In the genomic region with DNA sequence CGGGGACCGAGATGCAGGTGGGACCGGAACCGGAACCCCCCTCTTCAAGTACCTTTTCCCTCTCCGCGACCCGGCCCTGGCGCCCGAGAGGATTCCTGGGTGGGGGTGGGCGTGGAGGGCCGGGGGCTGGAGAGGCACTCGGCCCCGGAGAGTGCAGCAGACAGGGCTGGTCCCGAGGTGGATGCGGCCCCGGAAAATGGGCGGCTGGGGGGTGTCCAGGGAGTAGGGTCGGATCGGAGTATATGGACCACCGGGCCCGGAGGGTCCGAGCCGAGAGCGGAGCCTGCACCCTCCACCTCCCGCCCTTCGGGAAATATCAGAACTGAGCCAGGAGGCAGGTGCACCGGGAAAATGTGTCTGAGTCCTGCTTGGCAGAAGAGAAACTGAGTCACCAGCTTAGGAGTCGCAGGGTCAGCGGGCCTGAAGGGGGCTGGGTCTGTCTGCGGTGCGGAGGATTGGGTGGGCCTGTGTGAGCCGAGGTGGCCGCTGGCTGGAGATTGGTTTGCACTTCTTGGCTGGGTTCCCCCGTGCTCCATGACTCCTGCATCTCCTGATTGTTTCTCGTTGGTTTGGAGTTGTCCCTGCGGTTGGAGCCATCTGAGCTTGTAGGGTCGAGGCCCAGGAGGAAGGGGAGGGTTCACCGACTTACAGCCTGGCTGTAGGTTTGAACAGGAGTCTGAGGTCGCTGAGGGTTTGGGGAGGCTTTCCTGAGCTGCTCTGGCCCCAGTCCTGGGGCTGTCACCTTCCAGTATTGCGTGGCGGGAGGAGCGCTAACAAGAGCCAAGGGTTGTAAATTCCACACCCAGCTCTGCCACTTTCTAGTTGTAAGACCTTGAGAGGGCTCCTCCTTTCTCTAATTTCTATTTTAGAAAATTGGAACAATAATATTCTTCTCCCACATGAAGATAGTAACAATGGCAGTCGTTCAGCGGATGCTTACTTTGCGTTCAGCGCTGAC, we compare ENCODE assay signal across 8 cellular contexts. TPM values are rescaled to one million over a fixed set of nuclear protein-coding genes. Genes with fewer than 3 reads are reported as not detected.
DNase-seq lines count a peak whose midpoint lies in the region; ATAC-seq and TF ChIP-seq lines count a peak whose summit lies in the region.

No MANE protein-coding gene starts in this region.

- no peaks in the 10 kb centered on the region for H3K9me3 Mint-ChIP-seq in osteocyte (ENCODE audit: unreplicated experiment)

- no peak for ATAC-seq in HG03439 (IDR thresholded peaks at IDR 0.05; ENCODE audit: unreplicated experiment)

- H3K27ac Mint-ChIP-seq in osteocyte (ENCODE audit: unreplicated experiment): peak overlapping the region; percentile 99

- peak overlapping the region; percentile 88 for H3K4me3 ChIP-seq in WI38 (ENCODE audit: low read depth, low read length)
- peak overlapping the region; percentile 98 for H3K4me3 ChIP-seq in fibroblast of the aortic adventitia (ENCODE audit: low read depth, low read length)

- H3K4me3 Mint-ChIP-seq in osteocyte (ENCODE audit: unreplicated experiment): peak overlapping the region; percentile 98

- peak; percentile 3 for TF ChIP-seq POLR2A in GM19099 (IDR thresholded peaks at IDR 0.05; ENCODE audit: extremely low read depth, insufficient read length, low read depth)

- peak overlapping the region; percentile 94 for H3K27ac ChIP-seq in 22Rv1

- no peaks in the 10 kb centered on the region for H3K27me3 Mint-ChIP-seq in osteocyte (ENCODE audit: unreplicated experiment)

- H3K4me1 Mint-ChIP-seq in osteocyte (ENCODE audit: unreplicated experiment): peaks cover 24% of the 10 kb centered on the region

- H3K36me3 Mint-ChIP-seq in osteocyte (ENCODE audit: unreplicated experiment): peaks cover 10% of the 10 kb centered on the region

- TF ChIP-seq CTCF in 22Rv1 (IDR thresholded peaks at IDR 0.05) (no peak), WI38 (IDR thresholded peaks at IDR 0.05; ENCODE audit: low read depth, low read length) (no peak), fibroblast of the aortic adventitia (IDR thresholded peaks at IDR 0.05; ENCODE audit: insufficient read depth, low read length) (no peak), osteocyte (IDR thresholded peaks at IDR 0.05) (no peak)

- DNase-seq in fibroblast of the aortic adventitia (ENCODE audit: low read depth) (peak; percentile 64), osteocyte (ENCODE audit: extremely low spot score, unreplicated experiment) (no peak), NOMO-1 treated with dmso at 0.1 percent for 144 hours (lab: John Stamatoyannopoulos, UW; ENCODE audit: unreplicated experiment) (no peak), activated gamma-delta T cell (lab: John Stamatoyannopoulos, UW) (no peak)

RNA-seq across cellular contexts. Expression of a gene that starts 0.6 kb away (rescaled TPM):
- total RNA-seq in fibroblast of the aortic adventitia (ENCODE audit: low replicate concordance): 9.0 and 13.1 TPM in 2 replicates
- 57.9 and 60.7 TPM in 2 replicates for total RNA-seq in osteocyte

RNA-seq across cellular contexts. Expression of a gene that starts 14.1 kb away (rescaled TPM):
- total RNA-seq in fibroblast of the aortic adventitia (ENCODE audit: low replicate concordance) (0.18 TPM in 1 of 2 replicates, not detected in the other), osteocyte (0.42 and 0.64 TPM in 2 replicates)

RNA-seq across cellular contexts. Expression of a gene that starts 18.1 kb away (rescaled TPM):
- total RNA-seq in fibroblast of the aortic adventitia (ENCODE audit: low replicate concordance) (74.6 and 133 TPM in 2 replicates), osteocyte (122 and 132 TPM in 2 replicates)

RNA-seq across cellular contexts. Expression of a gene that starts 41.4 kb away (rescaled TPM):
- total RNA-seq in fibroblast of the aortic adventitia (ENCODE audit: low replicate concordance): 45.5 and 69.8 TPM in 2 replicates
- 208 and 210 TPM in 2 replicates for total RNA-seq in osteocyte
